21 cellular contexts compared by ENCODE assay signal in the genomic region with DNA sequence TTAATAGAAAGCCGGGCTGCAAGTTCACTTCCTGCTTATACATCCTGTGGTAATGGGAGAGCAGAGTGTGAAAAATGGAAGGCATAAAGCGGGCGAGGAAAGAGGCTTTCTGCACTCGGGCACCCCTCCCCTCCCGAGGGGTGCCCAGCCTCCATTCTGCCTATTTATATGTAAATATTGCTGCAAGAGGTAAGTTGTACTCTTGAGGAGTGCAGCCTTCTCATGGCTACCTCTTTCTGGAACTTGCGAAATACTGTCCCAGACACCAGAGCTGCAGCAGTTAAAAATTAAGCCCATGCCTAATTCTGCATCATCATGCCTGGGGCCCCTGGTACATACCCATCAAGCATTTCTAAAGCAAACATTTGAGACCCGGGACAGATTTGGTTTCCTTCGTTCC.
"Had no signal": no experiment of that assay in that cellular context is flagged by ENCODE, and none has a peak within 500 bp of the region (broad histone marks: within the 10 kb centered on the region; RNA-seq: fewer than 3 reads in every experiment).

No MANE protein-coding gene starts in this region.

- H3K36me3 ChIP-seq: ascending aorta, breast epithelium, gastroesophageal sphincter, heart left ventricle, thyroid gland had no signal

- H3K27ac ChIP-seq: ascending aorta, breast epithelium, gastroesophageal sphincter, heart left ventricle, parathyroid adenoma, thyroid gland, WERI-Rb-1 had no signal

- H3K36me3 Mint-ChIP-seq: natural killer cell; stimulated activated naive B cell treated with anti-CD40 and anti-IgM and Interleukin-4, amounts not matched to agents 10 μg/mL and 1 μg/mL and 100 μg/mL, for 72 hours had no signal

- H3K9me3 ChIP-seq: ascending aorta, breast epithelium, gastroesophageal sphincter, heart left ventricle, thyroid gland had no signal

- H3K79me2 ChIP-seq: parathyroid adenoma had no signal

- H3K4me3 ChIP-seq: ascending aorta, breast epithelium, gastroesophageal sphincter, heart left ventricle, thyroid gland had no signal

- H3K9me3 Mint-ChIP-seq: activated T-cell treated with anti-CD3 and anti-CD28 coated beads, Interleukin-2, amount 50 U/mL, for 72 hours; natural killer cell had no signal

- H3K4me1 Mint-ChIP-seq: stimulated activated naive B cell treated with anti-CD40 and anti-IgM and Interleukin-4, amounts not matched to agents 10 μg/mL and 1 μg/mL and 100 μg/mL, for 72 hours had no signal

- ATAC-seq: activated T-cell treated with anti-CD3 and anti-CD28 coated beads, Interleukin-2, amount 50 U/mL, for 72 hours; esophagus mucosa; gastroesophageal sphincter; heart left ventricle; left ventricle myocardium superior; natural killer cell; stimulated activated naive B cell treated with anti-CD40 and anti-IgM and Interleukin-4, amounts not matched to agents 10 μg/mL and 1 μg/mL and 100 μg/mL, for 72 hours had no signal

- H2AFZ ChIP-seq: parathyroid adenoma had no signal

- H3K27me3 ChIP-seq: ascending aorta, breast epithelium, gastroesophageal sphincter, heart left ventricle, thyroid gland had no signal

- DNase-seq: activated CD4-positive, alpha-beta T cell treated with anti-CD3 and anti-CD28 coated beads for 1 hour; activated CD8-positive, alpha-beta memory T cell treated with anti-CD3 and anti-CD28 coated beads for 24 hours; activated CD8-positive, alpha-beta memory T cell treated with anti-CD3 and anti-CD28 coated beads, Interleukin-2, amount 50 U/mL, for 48 hours; activated effector memory CD4-positive, alpha-beta T cell treated with anti-CD3 and anti-CD28 coated beads, Interleukin-2, amount 50 U/mL, for 16 hours; activated naive CD4-positive, alpha-beta T cell treated with anti-CD3 and anti-CD28 coated beads, Interleukin-2, amount 50 U/mL, for 16 hours; activated T-cell treated with anti-CD3 and anti-CD28 coated beads, Interleukin-2, amount 50 U/mL, for 72 hours; cerebellar nuclear complex; cortex of kidney; heart left ventricle; left ventricle myocardium superior; mesendoderm; natural killer cell; stimulated activated naive B cell treated with anti-CD40 and anti-IgM and Interleukin-4, amounts not matched to agents 10 μg/mL and 1 μg/mL and 100 μg/mL, for 72 hours; T-helper 2 cell; thyroid gland; WERI-Rb-1 had no signal

- H3K27ac Mint-ChIP-seq: activated T-cell treated with anti-CD3 and anti-CD28 coated beads, Interleukin-2, amount 50 U/mL, for 72 hours; stimulated activated naive B cell treated with anti-CD40 and anti-IgM and Interleukin-4, amounts not matched to agents 10 μg/mL and 1 μg/mL and 100 μg/mL, for 72 hours had no signal

- H3K4me1 ChIP-seq: ascending aorta, breast epithelium, gastroesophageal sphincter, parathyroid adenoma, thyroid gland had no signal

- H3K4me3 Mint-ChIP-seq: activated T-cell treated with anti-CD3 and anti-CD28 coated beads, Interleukin-2, amount 50 U/mL, for 72 hours; natural killer cell; stimulated activated naive B cell treated with anti-CD40 and anti-IgM and Interleukin-4, amounts not matched to agents 10 μg/mL and 1 μg/mL and 100 μg/mL, for 72 hours had no signal
